8 cellular contexts compared by ENCODE assay signal in the genomic region with DNA sequence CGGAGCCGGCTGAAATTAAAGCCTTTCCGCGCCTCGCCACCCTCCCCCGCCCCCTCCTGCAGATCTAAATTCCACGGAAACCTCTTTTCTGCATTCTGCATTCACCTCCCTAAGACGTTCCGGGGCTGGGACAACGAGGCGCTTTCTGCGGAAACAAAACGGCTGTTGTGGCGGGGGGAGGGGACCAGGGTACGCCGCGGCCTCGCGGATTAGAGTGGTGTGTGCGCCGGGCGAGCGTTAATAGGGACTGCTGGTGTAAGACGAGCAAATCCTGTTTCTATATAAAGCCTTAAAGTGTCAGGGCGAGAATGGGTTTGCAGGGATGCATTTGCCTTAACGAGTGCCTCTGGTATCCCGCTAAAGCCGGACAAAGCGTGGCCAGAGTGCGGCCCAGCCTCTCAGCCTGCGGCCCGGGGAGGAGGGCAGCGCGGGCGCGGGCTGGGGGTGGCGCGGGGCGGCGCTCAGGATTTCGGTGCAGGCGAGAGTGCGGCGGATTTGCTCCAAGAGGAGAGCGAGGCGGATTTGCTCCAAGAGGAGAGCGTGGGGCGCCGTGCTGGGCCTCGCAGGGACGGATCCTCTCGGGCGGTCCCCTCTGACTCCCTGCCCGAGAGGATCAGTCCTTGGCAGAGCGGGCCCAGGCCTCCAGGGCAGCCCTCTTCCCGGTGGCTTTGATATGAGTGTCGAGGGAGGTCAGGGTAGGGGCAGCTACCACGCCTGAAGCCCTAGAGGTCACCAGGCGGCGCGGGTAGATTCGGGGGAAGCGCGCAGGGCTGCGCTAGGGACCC.
DNase-seq lines count a peak whose midpoint lies in the region; ATAC-seq and TF ChIP-seq lines count a peak whose summit lies in the region.

No MANE protein-coding gene starts in this region.

- H3K27me3 ChIP-seq in neuron (ENCODE audit: insufficient read depth, low read length) = no peaks in the 10 kb centered on the region

- no peaks in the 10 kb centered on the region for H3K36me3 ChIP-seq in neuron (ENCODE audit: insufficient read depth, low read length)

- H2AFZ ChIP-seq in neuron (ENCODE audit: low read depth, low read length) = peak overlapping the region; percentile 64

- peaks cover 42% of the 10 kb centered on the region for H3K4me1 ChIP-seq in neuron (ENCODE audit: insufficient read depth, low read length)

- H3K4me3 ChIP-seq in WI38 (ENCODE audit: low read depth, low read length) (peak overlapping the region; percentile 64), fibroblast of pulmonary artery (replicated peaks; ENCODE audit: low read depth, low read length) (peak overlapping the region; percentile 60), neuron (ENCODE audit: low read length) (peak overlapping the region; percentile 65)

- no peak for ATAC-seq in GM18873 (IDR thresholded peaks at IDR 0.05; ENCODE audit: low FRiP score, unreplicated experiment)

- no peaks in the 10 kb centered on the region for H3K9me3 ChIP-seq in neuron (ENCODE audit: low read length)

- no peak for TF ChIP-seq CTCF in WI38 (IDR thresholded peaks at IDR 0.05; ENCODE audit: low read depth, low read length)
- TF ChIP-seq CTCF in fibroblast of pulmonary artery (IDR thresholded peaks at IDR 0.05; ENCODE audit: low read length, missing control alignments) = no peak

- DNase-seq in activated CD4-positive, alpha-beta T cell treated with anti-CD3 and anti-CD28 coated beads for 48 hours = peak; percentile 39
- DNase-seq in activated CD4-positive, alpha-beta T cell treated with anti-CD3 and anti-CD28 coated beads, Interleukin-2, amount 50 U/mL, for 4 hours = no peak
- peak; percentile 75 for DNase-seq in fibroblast of pulmonary artery (ENCODE audit: low read depth)
- DNase-seq in NCI-H774 (lab: John Stamatoyannopoulos, UW) = no peak
- no peak for DNase-seq in NCI-H2081 (lab: John Stamatoyannopoulos, UW)

Comparison
In these comparisons a context has a peak if more than half of its experiments do, and no peak if none do; other contexts are left out.
1. DNase-seq: peak in activated CD4-positive, alpha-beta T cell treated with anti-CD3 and anti-CD28 coated beads for 48 hours (single experiment) and fibroblast of pulmonary artery (single experiment); none in activated CD4-positive, alpha-beta T cell treated with anti-CD3 and anti-CD28 coated beads, Interleukin-2, amount 50 U/mL, for 4 hours (0 of 2), NCI-H774 (single experiment) and NCI-H2081 (0 of 2).
2. Peak in every context shown above with its lines, with median percentiles within 50 percentile points of each other: H3K4me3 ChIP-seq.